Comparison of ENCODE assay signal across 24 cellular contexts in genomic region chr7:7454000-7454399, GRCh38.
"Had no signal": no experiment of that assay in that cellular context is flagged by ENCODE, and none has a peak within 500 bp of the region (broad histone marks: within the 10 kb centered on the region; RNA-seq: fewer than 3 reads in every experiment).

No MANE protein-coding gene starts in this region.

- H3K4me2 ChIP-seq: smooth muscle cell had no signal

- ATAC-seq: left cardiac atrium; left lobe of liver; lower lobe of right lung; naive thymus-derived CD8-positive, alpha-beta T cell; right lobe of liver; stimulated activated memory B cell treated with anti-CD40 and anti-IgM and Interleukin-4, amounts not matched to agents 10 μg/mL and 1 μg/mL and 100 μg/mL, for 72 hours; stimulated activated naive CD8-positive, alpha-beta T cell treated with anti-CD3 and anti-CD28 coated beads, Interleukin-15, Interleukin-2, amounts not matched to agents 100 U/mL and 50 U/mL, for 24 hours; upper lobe of right lung had no signal

- H3K4me3 ChIP-seq: lower lobe of right lung, right atrium auricular region, right lobe of liver, smooth muscle cell, stomach, testis, thyroid gland, upper lobe of right lung had no signal

- H3K9me3 ChIP-seq: right lobe of liver, testis, thyroid gland, upper lobe of right lung had no signal

- FAIRE-seq: keratinocyte had no signal

- H3K27ac ChIP-seq: lower lobe of right lung, right atrium auricular region, right lobe of liver, testis, thyroid gland, upper lobe of right lung had no signal

- H3K36me3 ChIP-seq: lower lobe of right lung, right atrium auricular region, right lobe of liver, stomach, thyroid gland, upper lobe of right lung had no signal

- H3K4me1 ChIP-seq: lower lobe of right lung, right atrium auricular region, right lobe of liver, testis, thyroid gland, upper lobe of right lung had no signal

- H3K27me3 ChIP-seq: right atrium auricular region, right lobe of liver, stomach, testis, thyroid gland, upper lobe of right lung had no signal

- DNase-seq: hippocampal formation; kidney glomerular epithelial cell; left cardiac atrium; lower lobe of right lung; mammary epithelial cell; mesenchymal stem cell; naive thymus-derived CD8-positive, alpha-beta T cell; nucleus accumbens; right lobe of liver; stimulated activated CD4-positive, alpha-beta T cell treated with anti-CD3 and anti-CD28 coated beads, Interleukin-1b, Interleukin-23, amount 100 ng/mL, for 48 hours; stimulated activated CD4-positive, alpha-beta T cell treated with anti-CD3 and anti-CD28 coated beads, Interleukin-2, amount 100 ng/mL, for 48 hours; stimulated activated CD4-positive, alpha-beta T cell treated with anti-CD3 and anti-CD28 coated beads, Interleukin-4, amount 100 ng/mL, for 4 hours; stimulated activated CD8-positive, alpha-beta memory T cell treated with anti-CD3 and anti-CD28 coated beads, Interleukin-4, amount 100 ng/mL, for 48 hours; stimulated activated naive CD8-positive, alpha-beta T cell treated with anti-CD3 and anti-CD28 coated beads, Interleukin-15, Interleukin-2, amounts not matched to agents 100 U/mL and 50 U/mL, for 24 hours; stomach; testis; thyroid gland; trophoblast cell; upper lobe of right lung had no signal
